Comparison of ENCODE assay signal across 1 cellular context in the genomic region with DNA sequence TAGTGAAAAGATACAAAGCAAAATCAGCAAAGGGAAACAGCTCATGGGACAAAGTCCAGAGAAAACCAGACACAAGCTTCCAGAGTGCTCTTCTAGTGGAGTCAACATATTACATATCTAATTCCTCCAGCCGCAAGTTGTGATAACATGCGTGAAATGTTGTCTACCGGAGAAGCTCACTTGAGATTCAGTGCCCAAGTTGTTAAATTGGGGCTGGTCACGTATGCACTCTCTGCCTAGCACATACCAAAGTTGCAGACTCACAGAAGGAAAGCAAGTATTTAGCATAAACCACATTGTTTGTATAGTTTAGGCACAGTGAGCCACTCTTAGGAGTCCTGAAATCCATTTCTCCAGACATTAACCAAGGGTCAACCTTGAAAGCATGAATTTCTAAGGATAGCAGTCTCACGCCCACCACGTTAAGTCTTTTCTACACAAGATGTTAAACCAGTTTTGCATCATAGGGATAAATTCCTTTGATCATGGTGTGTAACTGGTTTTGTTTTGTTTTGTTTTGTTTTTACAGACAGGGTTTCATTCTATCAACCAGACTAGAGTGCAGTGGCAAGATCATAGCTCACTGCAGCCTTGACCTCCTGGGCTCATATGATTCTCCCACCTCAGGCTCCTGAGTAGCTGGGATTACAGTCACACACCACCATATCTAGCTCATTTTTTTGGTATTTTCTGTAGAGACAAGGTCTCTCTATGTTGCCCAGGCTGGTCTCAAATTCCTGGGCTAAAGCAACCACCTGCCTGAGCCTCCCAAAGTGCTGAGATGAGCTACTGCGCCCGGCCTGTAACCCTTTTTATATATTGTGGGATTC.
TF ChIP-seq lines count a peak whose summit lies in the region.

No MANE protein-coding gene starts in this region.

TF ChIP-seq in HepG2, 621 proteins besides CTCF, POLR2A, EP300 and RAD21:
- peak; percentile 15; the same call in 1 of the 2 replicates for TF ChIP-seq NR2F6 (IDR thresholded peaks at IDR 0.05)
- peak; percentile 42; the same call in 1 of the 2 replicates for TF ChIP-seq NR2F6 (CRISPR knock-in tag; IDR thresholded peaks at IDR 0.05)
- TF ChIP-seq ZNF205 (CRISPR knock-in tag; IDR thresholded peaks at IDR 0.05), result no peak
- TF ChIP-seq, protein P1, sequence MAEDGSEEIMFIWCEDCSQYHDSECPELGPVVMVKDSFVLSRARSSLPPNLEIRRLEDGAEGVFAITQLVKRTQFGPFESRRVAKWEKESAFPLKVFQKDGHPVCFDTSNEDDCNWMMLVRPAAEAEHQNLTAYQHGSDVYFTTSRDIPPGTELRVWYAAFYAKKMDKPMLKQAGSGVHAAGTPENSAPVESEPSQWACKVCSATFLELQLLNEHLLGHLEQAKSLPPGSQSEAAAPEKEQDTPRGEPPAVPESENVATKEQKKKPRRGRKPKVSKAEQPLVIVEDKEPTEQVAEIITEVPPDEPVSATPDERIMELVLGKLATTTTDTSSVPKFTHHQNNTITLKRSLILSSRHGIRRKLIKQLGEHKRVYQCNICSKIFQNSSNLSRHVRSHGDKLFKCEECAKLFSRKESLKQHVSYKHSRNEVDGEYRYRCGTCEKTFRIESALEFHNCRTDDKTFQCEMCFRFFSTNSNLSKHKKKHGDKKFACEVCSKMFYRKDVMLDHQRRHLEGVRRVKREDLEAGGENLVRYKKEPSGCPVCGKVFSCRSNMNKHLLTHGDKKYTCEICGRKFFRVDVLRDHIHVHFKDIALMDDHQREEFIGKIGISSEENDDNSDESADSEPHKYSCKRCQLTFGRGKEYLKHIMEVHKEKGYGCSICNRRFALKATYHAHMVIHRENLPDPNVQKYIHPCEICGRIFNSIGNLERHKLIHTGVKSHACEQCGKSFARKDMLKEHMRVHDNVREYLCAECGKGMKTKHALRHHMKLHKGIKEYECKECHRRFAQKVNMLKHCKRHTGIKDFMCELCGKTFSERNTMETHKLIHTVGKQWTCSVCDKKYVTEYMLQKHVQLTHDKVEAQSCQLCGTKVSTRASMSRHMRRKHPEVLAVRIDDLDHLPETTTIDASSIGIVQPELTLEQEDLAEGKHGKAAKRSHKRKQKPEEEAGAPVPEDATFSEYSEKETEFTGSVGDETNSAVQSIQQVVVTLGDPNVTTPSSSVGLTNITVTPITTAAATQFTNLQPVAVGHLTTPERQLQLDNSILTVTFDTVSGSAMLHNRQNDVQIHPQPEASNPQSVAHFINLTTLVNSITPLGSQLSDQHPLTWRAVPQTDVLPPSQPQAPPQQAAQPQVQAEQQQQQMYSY (CRISPR knock-in tag; IDR thresholded peaks at IDR 0.05), result no peak
- TF ChIP-seq, protein P2, sequence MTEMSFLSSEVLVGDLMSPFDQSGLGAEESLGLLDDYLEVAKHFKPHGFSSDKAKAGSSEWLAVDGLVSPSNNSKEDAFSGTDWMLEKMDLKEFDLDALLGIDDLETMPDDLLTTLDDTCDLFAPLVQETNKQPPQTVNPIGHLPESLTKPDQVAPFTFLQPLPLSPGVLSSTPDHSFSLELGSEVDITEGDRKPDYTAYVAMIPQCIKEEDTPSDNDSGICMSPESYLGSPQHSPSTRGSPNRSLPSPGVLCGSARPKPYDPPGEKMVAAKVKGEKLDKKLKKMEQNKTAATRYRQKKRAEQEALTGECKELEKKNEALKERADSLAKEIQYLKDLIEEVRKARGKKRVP (CRISPR knock-in tag; IDR thresholded peaks at IDR 0.05), result 0 out of 4 replicates have a peak, but pooled peaks of 1 of the 2 experiments have one; percentile 16
- TF ChIP-seq, protein P3, sequence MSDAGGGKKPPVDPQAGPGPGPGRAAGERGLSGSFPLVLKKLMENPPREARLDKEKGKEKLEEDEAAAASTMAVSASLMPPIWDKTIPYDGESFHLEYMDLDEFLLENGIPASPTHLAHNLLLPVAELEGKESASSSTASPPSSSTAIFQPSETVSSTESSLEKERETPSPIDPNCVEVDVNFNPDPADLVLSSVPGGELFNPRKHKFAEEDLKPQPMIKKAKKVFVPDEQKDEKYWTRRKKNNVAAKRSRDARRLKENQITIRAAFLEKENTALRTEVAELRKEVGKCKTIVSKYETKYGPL (CRISPR knock-in tag; IDR thresholded peaks at IDR 0.05), result no peak
- TF ChIP-seq SIN3A (IDR thresholded peaks at IDR 0.05; ENCODE audit: borderline replicate concordance, low read depth, low read length), result no peak
- TF ChIP-seq NFYB (CRISPR knock-in tag; IDR thresholded peaks at IDR 0.05), result no peak
- 0 out of 2 replicates have a peak, but pooled peaks have one; percentile 10 for TF ChIP-seq BCL6 (CRISPR knock-in tag; IDR thresholded peaks at IDR 0.05)
- TF ChIP-seq RARA (CRISPR knock-in tag; IDR thresholded peaks at IDR 0.05), result peak; percentile 28; the same call in 1 of the 2 replicates
- TF ChIP-seq SKI (IDR thresholded peaks at IDR 0.05; ENCODE audit: partially characterized antibody), result peak; percentile 13
- TF ChIP-seq, protein P4, sequence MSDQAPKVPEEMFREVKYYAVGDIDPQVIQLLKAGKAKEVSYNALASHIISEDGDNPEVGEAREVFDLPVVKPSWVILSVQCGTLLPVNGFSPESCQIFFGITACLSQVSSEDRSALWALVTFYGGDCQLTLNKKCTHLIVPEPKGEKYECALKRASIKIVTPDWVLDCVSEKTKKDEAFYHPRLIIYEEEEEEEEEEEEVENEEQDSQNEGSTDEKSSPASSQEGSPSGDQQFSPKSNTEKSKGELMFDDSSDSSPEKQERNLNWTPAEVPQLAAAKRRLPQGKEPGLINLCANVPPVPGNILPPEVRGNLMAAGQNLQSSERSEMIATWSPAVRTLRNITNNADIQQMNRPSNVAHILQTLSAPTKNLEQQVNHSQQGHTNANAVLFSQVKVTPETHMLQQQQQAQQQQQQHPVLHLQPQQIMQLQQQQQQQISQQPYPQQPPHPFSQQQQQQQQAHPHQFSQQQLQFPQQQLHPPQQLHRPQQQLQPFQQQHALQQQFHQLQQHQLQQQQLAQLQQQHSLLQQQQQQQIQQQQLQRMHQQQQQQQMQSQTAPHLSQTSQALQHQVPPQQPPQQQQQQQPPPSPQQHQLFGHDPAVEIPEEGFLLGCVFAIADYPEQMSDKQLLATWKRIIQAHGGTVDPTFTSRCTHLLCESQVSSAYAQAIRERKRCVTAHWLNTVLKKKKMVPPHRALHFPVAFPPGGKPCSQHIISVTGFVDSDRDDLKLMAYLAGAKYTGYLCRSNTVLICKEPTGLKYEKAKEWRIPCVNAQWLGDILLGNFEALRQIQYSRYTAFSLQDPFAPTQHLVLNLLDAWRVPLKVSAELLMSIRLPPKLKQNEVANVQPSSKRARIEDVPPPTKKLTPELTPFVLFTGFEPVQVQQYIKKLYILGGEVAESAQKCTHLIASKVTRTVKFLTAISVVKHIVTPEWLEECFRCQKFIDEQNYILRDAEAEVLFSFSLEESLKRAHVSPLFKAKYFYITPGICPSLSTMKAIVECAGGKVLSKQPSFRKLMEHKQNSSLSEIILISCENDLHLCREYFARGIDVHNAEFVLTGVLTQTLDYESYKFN (CRISPR knock-in tag; conservative IDR thresholded peaks at IDR 0.05), result 0 out of 2 replicates have a peak, but pooled peaks have one; percentile 27
- TF ChIP-seq HNF4A (CRISPR knock-in tag; IDR thresholded peaks at IDR 0.05), result 0 out of 2 replicates have a peak, but pooled peaks have one; percentile 17
- TF ChIP-seq ZNF772 (CRISPR knock-in tag; IDR thresholded peaks at IDR 0.05), result no peak
- TF ChIP-seq IRF2 (CRISPR knock-in tag; IDR thresholded peaks at IDR 0.05), result 0 out of 2 replicates have a peak, but pooled peaks have one; percentile 15
- no peak for TF ChIP-seq FOXP1 (IDR thresholded peaks at IDR 0.05)
- peak; percentile 5; the same call in 1 of the 2 replicates for TF ChIP-seq FOXP1 (CRISPR knock-in tag; IDR thresholded peaks at IDR 0.05)
- TF ChIP-seq, protein P5, sequence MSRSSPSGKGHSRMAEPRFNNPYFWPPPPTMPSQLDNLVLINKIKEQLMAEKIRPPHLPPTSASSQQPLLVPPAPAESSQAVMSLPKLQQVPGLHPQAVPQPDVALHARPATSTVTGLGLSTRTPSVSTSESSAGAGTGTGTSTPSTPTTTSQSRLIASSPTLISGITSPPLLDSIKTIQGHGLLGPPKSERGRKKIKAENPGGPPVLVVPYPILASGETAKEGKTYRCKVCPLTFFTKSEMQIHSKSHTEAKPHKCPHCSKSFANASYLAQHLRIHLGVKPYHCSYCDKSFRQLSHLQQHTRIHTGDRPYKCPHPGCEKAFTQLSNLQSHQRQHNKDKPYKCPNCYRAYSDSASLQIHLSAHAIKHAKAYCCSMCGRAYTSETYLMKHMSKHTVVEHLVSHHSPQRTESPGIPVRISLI (CRISPR knock-in tag; IDR thresholded peaks at IDR 0.05; ENCODE audit: borderline replicate concordance), result no peak
- no peak for TF ChIP-seq ARHGAP35 (CRISPR knock-in tag; IDR thresholded peaks at IDR 0.05; ENCODE audit: borderline replicate concordance)
- TF ChIP-seq, protein P6, sequence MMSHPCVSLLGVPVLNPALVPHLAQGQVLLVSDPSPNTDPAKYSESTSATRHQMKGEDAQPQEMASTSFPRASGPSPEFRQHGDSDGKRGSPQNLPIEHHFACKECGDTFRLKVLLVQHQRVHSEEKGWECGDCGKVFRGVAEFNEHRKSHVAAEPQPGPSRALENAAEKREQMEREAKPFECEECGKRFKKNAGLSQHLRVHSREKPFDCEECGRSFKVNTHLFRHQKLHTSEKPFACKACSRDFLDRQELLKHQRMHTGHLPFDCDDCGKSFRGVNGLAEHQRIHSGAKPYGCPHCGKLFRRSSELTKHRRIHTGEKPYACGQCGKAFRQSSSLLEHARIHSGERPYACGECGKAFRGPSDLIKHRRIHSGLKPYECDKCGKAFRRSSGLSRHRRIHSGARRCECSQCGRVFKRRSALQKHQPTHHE (CRISPR knock-in tag; IDR thresholded peaks at IDR 0.05; ENCODE audit: borderline replicate concordance), result no peak
- TF ChIP-seq ZSCAN25 (CRISPR knock-in tag; IDR thresholded peaks at IDR 0.05), result 0 out of 2 replicates have a peak, but pooled peaks have one; percentile 27
